Comparison of ENCODE assay signal across 1 cellular context in genomic region chr11:63491614-63492372, GRCh38.
TF ChIP-seq lines count a peak whose summit lies in the region.

No MANE protein-coding gene starts in this region.

TF ChIP-seq in HepG2, 621 proteins besides CTCF, POLR2A, EP300 and RAD21 (continues in another document):
- TF ChIP-seq PAXIP1 (CRISPR knock-in tag; conservative IDR thresholded peaks at IDR 0.05) (peak; percentile 59), GATAD2A (CRISPR knock-in tag; IDR thresholded peaks at IDR 0.05) (peak; percentile 84), ZNF609 (CRISPR knock-in tag; IDR thresholded peaks at IDR 0.05; ENCODE audit: borderline replicate concordance) (peak; percentile 74; the same call in 1 of the 2 replicates), TCF7 (IDR thresholded peaks at IDR 0.05; ENCODE audit: low read depth) (peak; percentile 88), RFXANK (CRISPR knock-in tag; IDR thresholded peaks at IDR 0.05) (no peak), NFE2 (CRISPR knock-in tag; IDR thresholded peaks at IDR 0.05) (no peak), E2F1 (CRISPR knock-in tag; IDR thresholded peaks at IDR 0.05) (no peak), ZNF792 (CRISPR knock-in tag; IDR thresholded peaks at IDR 0.05) (no peak), TFAP4 (IDR thresholded peaks at IDR 0.05; ENCODE audit: borderline replicate concordance, low read depth) (peak; percentile 30; the same call in 1 of the 2 replicates), ZNF83 (CRISPR knock-in tag; IDR thresholded peaks at IDR 0.05; ENCODE audit: borderline replicate concordance) (no peak), NCOA2 (CRISPR knock-in tag; IDR thresholded peaks at IDR 0.05) (peak; percentile 82), THRA (CRISPR knock-in tag; IDR thresholded peaks at IDR 0.05; ENCODE audit: borderline replicate concordance) (peak; percentile 61; the same call in 1 of the 2 replicates), ARID2 (CRISPR knock-in tag; IDR thresholded peaks at IDR 0.05; ENCODE audit: borderline replicate concordance) (no peak), NFKBIZ (CRISPR knock-in tag; IDR thresholded peaks at IDR 0.05) (0 out of 2 replicates have a peak, but pooled peaks have one; percentile 30), ERF (CRISPR knock-in tag; IDR thresholded peaks at IDR 0.05) (no peak), HDAC2 (CRISPR knock-in tag; IDR thresholded peaks at IDR 0.05) (peak; percentile 45; the same call in 1 of the 2 replicates), SOX13 (IDR thresholded peaks at IDR 0.05) (peak; percentile 73; the same call in 1 of the 2 replicates), SOX13 (CRISPR knock-in tag; conservative IDR thresholded peaks at IDR 0.05 in 1 of 2, IDR thresholded peaks at IDR 0.05 in 1 of 2) (peak in 1 of 2 experiments; percentile 93; a peak in 2 of 4 replicates), FOXP1 (IDR thresholded peaks at IDR 0.05) (no peak), FOXP1 (CRISPR knock-in tag; IDR thresholded peaks at IDR 0.05) (peak; percentile 62; the same call in 1 of the 2 replicates), AHDC1 (CRISPR knock-in tag; IDR thresholded peaks at IDR 0.05; ENCODE audit: borderline replicate concordance) (peak; percentile 32; the same call in 1 of the 2 replicates), FOSL2 (CRISPR knock-in tag; IDR thresholded peaks at IDR 0.05) (peak; percentile 35), SOX5 (CRISPR knock-in tag; IDR thresholded peaks at IDR 0.05; ENCODE audit: borderline replicate concordance) (peak; percentile 44; the same call in 1 of the 2 replicates), FOXA1 (IDR thresholded peaks at IDR 0.05) (no peak), FOXA1 (CRISPR knock-in tag; IDR thresholded peaks at IDR 0.05) (peak; percentile 80), HNF1A (IDR thresholded peaks at IDR 0.05; ENCODE audit: low read depth) (no peak), HNF1A (CRISPR knock-in tag; IDR thresholded peaks at IDR 0.05; ENCODE audit: borderline replicate concordance) (peak; percentile 38; the same call in 1 of the 2 replicates)
